In the genomic region with DNA sequence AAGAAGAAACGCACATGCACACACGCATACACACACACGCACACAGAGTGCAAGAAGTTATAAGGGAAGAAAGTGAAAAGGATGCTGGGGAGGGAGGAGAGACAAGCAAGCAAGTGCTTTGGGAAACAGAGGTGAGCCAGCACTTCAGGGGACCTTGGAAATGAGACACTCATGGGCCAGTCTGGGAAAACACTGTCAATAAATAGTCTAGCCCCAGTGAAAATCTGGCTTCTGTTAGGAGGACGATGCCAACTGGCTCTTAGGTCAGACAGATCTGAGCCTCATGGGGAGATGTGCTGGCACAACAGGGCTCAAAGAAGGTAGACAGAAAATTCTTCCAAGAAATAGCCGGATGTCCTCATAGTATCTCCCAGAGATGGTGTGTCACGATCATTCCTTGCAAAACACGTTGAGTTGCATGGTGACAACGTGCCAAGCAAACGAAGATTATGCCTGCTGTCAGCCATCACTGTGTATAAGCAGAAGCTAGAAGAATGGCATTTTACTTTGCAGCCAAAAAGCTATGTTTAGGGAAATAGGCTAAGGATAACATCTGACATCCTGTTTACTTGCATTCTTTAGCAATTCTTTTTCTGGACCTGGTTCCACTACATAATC, we compare ENCODE assay signal across 8 cellular contexts. TPM values are rescaled to one million over a fixed set of nuclear protein-coding genes. Genes with fewer than 3 reads are reported as not detected.
DNase-seq lines count a peak whose midpoint lies in the region; ATAC-seq and TF ChIP-seq lines count a peak whose summit lies in the region.

No MANE protein-coding gene starts in this region.

- CTCF ChIA-PET in HEK293T (lab: Yijun Ruan, JAX): no interaction called here
- CTCF ChIA-PET in GM10248 (lab: Yijun Ruan, JAX): no interaction called here

- POLR2A ChIA-PET in HEK293T (lab: Yijun Ruan, JAX): no interaction called here
- POLR2A ChIA-PET in GM10248 (lab: Yijun Ruan, JAX): no interaction called here

- TF ChIP-seq CTCF in NB4 (IDR thresholded peaks at IDR 0.05; ENCODE audit: low read depth, low read length) (no peak), GM10248 (IDR thresholded peaks at IDR 0.05; ENCODE audit: control extremely low read depth, extremely low read depth, low read depth, missing control alignments) (no peak)

- no peak for TF ChIP-seq POLR2A in NB4 (IDR thresholded peaks at IDR 0.05; ENCODE audit: extremely low read depth, insufficient read length)
- no peak for TF ChIP-seq POLR2A in erythroblast (IDR thresholded peaks at IDR 0.05; ENCODE audit: low read length)

- peak; percentile 43 for DNase-seq in EH (ENCODE audit: low read depth)
- peak; percentile 46 for DNase-seq in NB4 (ENCODE audit: low read depth)
- peak; percentile 28 for DNase-seq in dedifferentiated amniotic fluid mesenchymal stem cell (ENCODE audit: extremely low spot score)
- no peak for DNase-seq in sciatic nerve (ENCODE audit: low spot score)
- DNase-seq in HEK293T (ENCODE audit: extremely low spot score): no peak
- no peak for DNase-seq in erythroblast (lab: John Stamatoyannopoulos, UW)
- DNase-seq in GM10248 (ENCODE audit: extremely low spot score): no peak

- ATAC-seq in sciatic nerve (peak; percentile 37), GM21447 (IDR thresholded peaks at IDR 0.05; ENCODE audit: unreplicated experiment) (no peak)

- peak overlapping the region; percentile 94 for H3K4me3 ChIP-seq in NB4 (ENCODE audit: low read depth, low read length)

- intact Hi-C loops in sciatic nerve (cut with DNase I): no loop called here

TF ChIP-seq in HEK293T, 16 proteins besides CTCF, POLR2A, EP300 and RAD21:
- TF ChIP-seq FOXA1 (IDR thresholded peaks at IDR 0.05): no peak
- no peak for TF ChIP-seq TARDBP (IDR thresholded peaks at IDR 0.05)
- no peak for TF ChIP-seq LEF1 (IDR thresholded peaks at IDR 0.05; ENCODE audit: borderline replicate concordance)
- no peak for TF ChIP-seq HDGF (IDR thresholded peaks at IDR 0.05; ENCODE audit: borderline replicate concordance)
- no peak for TF ChIP-seq SUZ12 (IDR thresholded peaks at IDR 0.05)
- no peak for TF ChIP-seq FOXM1 (IDR thresholded peaks at IDR 0.05; ENCODE audit: borderline replicate concordance)
- TF ChIP-seq, protein P1, sequence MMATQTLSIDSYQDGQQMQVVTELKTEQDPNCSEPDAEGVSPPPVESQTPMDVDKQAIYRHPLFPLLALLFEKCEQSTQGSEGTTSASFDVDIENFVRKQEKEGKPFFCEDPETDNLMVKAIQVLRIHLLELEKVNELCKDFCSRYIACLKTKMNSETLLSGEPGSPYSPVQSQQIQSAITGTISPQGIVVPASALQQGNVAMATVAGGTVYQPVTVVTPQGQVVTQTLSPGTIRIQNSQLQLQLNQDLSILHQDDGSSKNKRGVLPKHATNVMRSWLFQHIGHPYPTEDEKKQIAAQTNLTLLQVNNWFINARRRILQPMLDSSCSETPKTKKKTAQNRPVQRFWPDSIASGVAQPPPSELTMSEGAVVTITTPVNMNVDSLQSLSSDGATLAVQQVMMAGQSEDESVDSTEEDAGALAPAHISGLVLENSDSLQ (IDR thresholded peaks at IDR 0.05): no peak
- TF ChIP-seq ARNT (IDR thresholded peaks at IDR 0.05): no peak
- TF ChIP-seq ZNF384 (IDR thresholded peaks at IDR 0.05): no peak
- TF ChIP-seq FOXK2 (IDR thresholded peaks at IDR 0.05): no peak
- TF ChIP-seq ELF4 (IDR thresholded peaks at IDR 0.05): no peak
- TF ChIP-seq CTBP1 (IDR thresholded peaks at IDR 0.05; ENCODE audit: borderline replicate concordance): no peak
- no peak for TF ChIP-seq NFRKB (IDR thresholded peaks at IDR 0.05)
- no peak for TF ChIP-seq SP1 (IDR thresholded peaks at IDR 0.05)

RNA-seq across cellular contexts. Expression of a gene that starts 0.6 kb away (rescaled TPM):
- 30.4 TPM for total RNA-seq in sciatic nerve

Comparison
In these comparisons a context has a peak if more than half of its experiments do, and no peak if none do; other contexts are left out.
1. DNase-seq: peak in EH (single experiment), NB4 (single experiment) and dedifferentiated amniotic fluid mesenchymal stem cell (single experiment); none in sciatic nerve (single experiment), HEK293T (single experiment), erythroblast (0 of 2) and GM10248 (single experiment).